Comparison of ENCODE assay signal across 24 cellular contexts in genomic region chr10:115046686-115047244, GRCh38. TPM values are rescaled to one million over a fixed set of nuclear protein-coding genes. Genes with fewer than 3 reads are reported as not detected.
"Had no signal": no experiment of that assay in that cellular context is flagged by ENCODE, and none has a peak within 500 bp of the region (broad histone marks: within the 10 kb centered on the region; RNA-seq: fewer than 3 reads in every experiment).

No MANE protein-coding gene starts in this region.

- H3K36me3 ChIP-seq: heart left ventricle, left ventricle myocardium inferior, ovary, sigmoid colon, suprapubic skin, thoracic aorta, tibial artery, upper lobe of right lung had no signal

- H3K4me3 ChIP-seq: heart left ventricle, left ventricle myocardium inferior, lung, ovary, sigmoid colon, smooth muscle cell, suprapubic skin, thoracic aorta, tibial artery, upper lobe of right lung had no signal

- ATAC-seq: heart left ventricle; naive thymus-derived CD4-positive, alpha-beta T cell; natural killer cell treated with Interleukin-12 subunit alpha and Interleukin-12 subunit beta and Interleukin-15 and Interleukin-18, amount 100 ng/mL, for 72 hours; right cardiac atrium; stimulated activated naive B cell treated with anti-CD40 and anti-IgM and Interleukin-4, amounts not matched to agents 10 μg/mL and 1 μg/mL and 100 μg/mL, for 72 hours; upper lobe of right lung had no signal

- H3K4me2 ChIP-seq: smooth muscle cell had no signal

- H3K9me3 ChIP-seq: heart left ventricle, left ventricle myocardium inferior, ovary, sigmoid colon, suprapubic skin, thoracic aorta, tibial artery, upper lobe of right lung had no signal

- H3K4me1 ChIP-seq: heart left ventricle, left ventricle myocardium inferior, sigmoid colon, suprapubic skin, tibial artery, upper lobe of right lung had no signal

- DNase-seq: heart left ventricle; hypothalamus; immature natural killer cell; kidney; left ventricle myocardium inferior; mesendoderm; naive thymus-derived CD4-positive, alpha-beta T cell; ovary; retina; right cardiac atrium; sigmoid colon; stimulated activated CD4-positive, alpha-beta T cell treated with anti-CD3 and anti-CD28 coated beads, Interleukin-1b, Interleukin-23, amount 100 ng/mL, for 48 hours; stimulated activated CD4-positive, alpha-beta T cell treated with anti-CD3 and anti-CD28 coated beads, Interleukin-2, amount 100 ng/mL, for 48 hours; stimulated activated CD4-positive, alpha-beta T cell treated with anti-CD3 and anti-CD28 coated beads, Interleukin-4, amount 100 ng/mL, for 4 hours; stimulated activated CD8-positive, alpha-beta memory T cell treated with anti-CD3 and anti-CD28 coated beads, Interleukin-4, amount 100 ng/mL, for 48 hours; stimulated activated naive B cell treated with anti-CD40 and anti-IgM and Interleukin-4, amounts not matched to agents 10 μg/mL and 1 μg/mL and 100 μg/mL, for 72 hours; tibial artery; trophoblast cell; upper lobe of right lung had no signal

- H3K27me3 ChIP-seq: heart left ventricle, ovary, sigmoid colon, tibial artery, upper lobe of right lung had no signal

- H3K27ac ChIP-seq: heart left ventricle, left ventricle myocardium inferior, ovary, sigmoid colon, suprapubic skin, thoracic aorta, tibial artery, upper lobe of right lung had no signal

RNA-seq across cellular contexts. Expression of gene ATRNL1, which starts 46.4 kb away (rescaled TPM):
- total RNA-seq: natural killer cell treated with Interleukin-12 subunit alpha and Interleukin-12 subunit beta and Interleukin-15 and Interleukin-18, amount 100 ng/mL, for 72 hours had no signal
- polyA plus RNA-seq: immature natural killer cell; naive thymus-derived CD4-positive, alpha-beta T cell had no signal
